ENCODE assay signal across 8 cellular contexts in the genomic region with DNA sequence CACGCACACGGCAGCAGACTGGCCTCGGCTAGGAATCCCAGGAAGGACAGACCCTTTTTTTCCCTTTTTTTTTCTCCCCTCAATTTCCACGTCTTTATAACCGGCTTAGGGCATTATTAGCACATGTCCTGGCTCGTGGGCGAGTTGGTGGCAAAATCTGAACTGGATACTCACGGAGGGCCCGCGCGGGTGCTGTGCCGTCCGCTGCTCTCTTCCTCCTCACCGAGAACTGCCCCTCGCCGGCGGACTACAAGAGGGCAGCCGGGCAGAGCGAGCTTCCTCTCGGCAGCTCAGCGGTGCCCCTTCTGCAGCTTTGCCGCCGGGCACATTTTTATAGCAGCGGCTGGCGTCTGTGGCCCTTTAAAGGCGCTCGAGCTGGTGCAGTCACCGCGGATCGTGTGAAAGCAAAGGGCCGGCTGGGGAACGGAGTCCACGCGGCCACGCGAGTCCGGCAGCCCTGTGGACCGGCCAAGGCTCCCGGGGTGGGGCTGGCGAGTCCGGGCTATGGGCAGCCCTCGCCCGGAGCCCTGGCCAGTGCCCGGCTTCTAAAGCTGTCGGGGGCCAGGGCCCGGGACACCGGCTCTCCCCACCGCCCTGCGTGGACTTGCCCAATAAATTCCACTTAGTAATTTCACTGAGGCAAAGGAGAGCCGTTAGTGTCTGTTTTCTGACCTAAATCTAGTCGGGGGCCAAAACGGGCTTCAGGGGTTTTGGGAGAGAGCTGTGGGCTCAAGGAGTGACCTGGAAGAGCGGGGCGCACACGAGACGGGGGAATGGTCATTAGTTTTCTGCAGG. TPM values are rescaled to one million over a fixed set of nuclear protein-coding genes. Genes with fewer than 3 reads are reported as not detected.
DNase-seq lines count a peak whose midpoint lies in the region; ATAC-seq and TF ChIP-seq lines count a peak whose summit lies in the region.

No MANE protein-coding gene starts in this region.

- no peaks in the 10 kb centered on the region for H3K9me3 Mint-ChIP-seq in HFFc6

- ATAC-seq in left colon, result peak; percentile 78
- ATAC-seq in HG02870 (IDR thresholded peaks at IDR 0.05; ENCODE audit: unreplicated experiment), result no peak

- H3K27me3 Mint-ChIP-seq in HFFc6 (ENCODE audit: insufficient read depth), result peaks cover 24% of the 10 kb centered on the region

- no peaks in the 10 kb centered on the region for H3K36me3 ChIP-seq in GM06990 (ENCODE audit: control insufficient read depth, insufficient read depth, low read length)

- peaks cover 1% of the 10 kb centered on the region for H3K27me3 ChIP-seq in GM06990 (replicated peaks; ENCODE audit: control insufficient read depth, insufficient read depth, low read length)

- peak overlapping the region; percentile 88 for H3K4me3 Mint-ChIP-seq in HFFc6

- TF ChIP-seq CTCF in GM06990 (IDR thresholded peaks at IDR 0.05; ENCODE audit: insufficient read depth, low read length, poor library complexity, severe bottlenecking), result no peak
- TF ChIP-seq CTCF in HFFc6 (IDR thresholded peaks at IDR 0.05), result no peak

- no peak overlapping the region for H3K27ac Mint-ChIP-seq in HFFc6

- intact Hi-C loops in left colon (cut with DNase I, micrococcal nuclease), result no loop called here

- peak; percentile 48 for DNase-seq in GM06990 (ENCODE audit: extremely low read depth, insufficient read length)
- DNase-seq in HFFc6, result peak; percentile 42
- peak; percentile 78 for DNase-seq in NCI-H146 (lab: John Stamatoyannopoulos, UW)
- DNase-seq in T-helper 2 cell, result peak in 3 of 5 experiments; percentile 1 to 22 (median 12)
- DNase-seq in dedifferentiated amniotic fluid mesenchymal stem cell (ENCODE audit: extremely low spot score), result peak; percentile 54
- peak; percentile 49 to 63 for DNase-seq in left colon
- DNase-seq in smooth muscle cell of the brain vasculature (ENCODE audit: low read depth, low spot score), result peak; percentile 6

- no peaks in the 10 kb centered on the region for H3K36me3 Mint-ChIP-seq in HFFc6 (ENCODE audit: low read depth)

- peak overlapping the region; percentile 49 for H3K4me3 ChIP-seq in GM06990 (replicated peaks; ENCODE audit: low read depth, low read length)

- H3K4me1 Mint-ChIP-seq in HFFc6 (ENCODE audit: low read depth), result peaks cover 5% of the 10 kb centered on the region

RNA-seq across cellular contexts. Expression of gene CITED1, which starts 1.3 kb away (rescaled TPM):
- total RNA-seq in HFFc6 (2021; fragmentation: NEBNext Ultra II Directional; extraction: Animal tissue kit (Norgen Biotek cat#: 25700)), result under 1 TPM in 2 of 6 experiments, not detected in 4; 0.27 to 0.55 TPM
- 1 to 10 TPM in 1 of 2 donors, under 1 TPM in 1; 0.67 to 1.0 TPM for total RNA-seq in left colon

RNA-seq across cellular contexts. Expression of gene RPS4X, which starts 30.0 kb away (rescaled TPM):
- 100 to 1,000 TPM; 572 to 721 (median 650) TPM for total RNA-seq in HFFc6 (2021; fragmentation: NEBNext Ultra II Directional; extraction: Animal tissue kit (Norgen Biotek cat#: 25700))
- total RNA-seq in left colon, result 100 to 1,000 TPM; 855 to 940 TPM

Comparison
In these comparisons a context has a peak if more than half of its experiments do, and no peak if none do; other contexts are left out.
1. DNase-seq: peak in every context shown above with its lines; median percentile 78 in NCI-H146; 56 in left colon; 54 in dedifferentiated amniotic fluid mesenchymal stem cell; 48 in GM06990; 42 in HFFc6; 12 in T-helper 2 cell; 6 in smooth muscle cell of the brain vasculature.